Comparison of ENCODE assay signal across 9 cellular contexts in genomic region chr11:113730887-113731726, GRCh38. TPM values are rescaled to one million over a fixed set of nuclear protein-coding genes. Genes with fewer than 3 reads are reported as not detected.
DNase-seq lines count a peak whose midpoint lies in the region; ATAC-seq and TF ChIP-seq lines count a peak whose summit lies in the region.
"Had no signal": no experiment of that assay in that cellular context is flagged by ENCODE, and none has a peak within 500 bp of the region (broad histone marks: within the 10 kb centered on the region; RNA-seq: fewer than 3 reads in every experiment).

No MANE protein-coding gene starts in this region.

- ATAC-seq in PC-3 = peak; percentile 87
- ATAC-seq in activated naive CD4-positive, alpha-beta T cell treated with anti-CD3 and anti-CD28 coated beads, Interleukin-2, amount 50 U/mL, for 72 hours = no peak

- no peaks in the 10 kb centered on the region for H3F3A ChIP-seq in PC-3 (ENCODE audit: low read length, unreplicated experiment)

- H3K36me3 Mint-ChIP-seq in HFFc6 (ENCODE audit: low read depth) = no peaks in the 10 kb centered on the region
- peaks cover 0 to 10% of the 10 kb centered on the region in 2 donors for H3K36me3 Mint-ChIP-seq in activated naive CD4-positive, alpha-beta T cell treated with anti-CD3 and anti-CD28 coated beads, Interleukin-2, amount 50 U/mL, for 72 hours

- H3K9me2 ChIP-seq in PC-3 (replicated peaks; ENCODE audit: low read length) = no peaks in the 10 kb centered on the region

- H2AFZ ChIP-seq in PC-3 (ENCODE audit: low read length) = no peak overlapping the region

- POLR2A ChIA-PET in PC-3 (lab: Charles Lee; ENCODE audit: unreplicated experiment) = interaction anchor here (0.7 kb wide), 1 partner anchor 9 kb away, joined by 8 read pairs; no protein-coding TSS in a partner anchor

- no peaks in the 10 kb centered on the region for H3K9me3 Mint-ChIP-seq in HFFc6
- no peaks in the 10 kb centered on the region for H3K9me3 Mint-ChIP-seq in activated naive CD4-positive, alpha-beta T cell treated with anti-CD3 and anti-CD28 coated beads, Interleukin-2, amount 50 U/mL, for 72 hours

- H3K79me2 ChIP-seq in PC-3 (ENCODE audit: low read length) = no peaks in the 10 kb centered on the region

- H3K4me3 ChIP-seq in BE2C (ENCODE audit: low read depth, low read length) (no peak overlapping the region), PC-3 (ENCODE audit: low read length) (no peak overlapping the region)
- H3K4me3 ChIP-seq: thyroid gland had no signal

- H3K9ac ChIP-seq in PC-3 (ENCODE audit: low read length) = no peak overlapping the region

- no peak overlapping the region for H3K27ac ChIP-seq in PC-3 (ENCODE audit: low read length)
- H3K27ac ChIP-seq: thyroid gland had no signal

- H4K20me1 ChIP-seq in PC-3 (ENCODE audit: low read length) = no peaks in the 10 kb centered on the region

- intact Hi-C loops in PC-3 (cut with micrococcal nuclease) = loop anchor here (1.0 to 5.0 kb wide), 4 partner anchors 66 to 426 kb away; no protein-coding TSS in a partner anchor

- peak; percentile 70 for DNase-seq in BE2C
- DNase-seq in HFFc6 = peak; percentile 39
- DNase-seq in PC-3 = peak; percentile 83
- peak; percentile 52 for DNase-seq in epidermal melanocyte (ENCODE audit: insufficient read length, low spot score)
- peak; percentile 75 for DNase-seq in myocyte (ENCODE audit: low read depth)
- DNase-seq in activated effector memory CD4-positive, alpha-beta T cell treated with anti-CD3 and anti-CD28 coated beads, Interleukin-2, amount 50 U/mL, for 16 hours = no peak
- no peak for DNase-seq in activated naive CD4-positive, alpha-beta T cell treated with anti-CD3 and anti-CD28 coated beads, Interleukin-2, amount 50 U/mL, for 72 hours (ENCODE audit: low spot score in 2 of 2)
- DNase-seq in cerebellar nuclear complex (lab: John Stamatoyannopoulos, UW) = no peak

- H3K4me1 Mint-ChIP-seq in HFFc6 (ENCODE audit: low read depth) = peaks cover 15% of the 10 kb centered on the region

- CTCF ChIA-PET in PC-3 (lab: Charles Lee) = interaction anchor here (0.6 to 1.1 kb wide), 5 partner anchors 37 to 417 kb away, joined by 3 to 5 read pairs (median 4); partner anchors contain the start of gene TTC12

- TSS peak; percentile 19 for BruUV-seq in PC-3 (replicated peaks; lab: Mats Ljungman, UMichigan)

- H3K27me3 Mint-ChIP-seq in HFFc6 (ENCODE audit: insufficient read depth) = no peaks in the 10 kb centered on the region; the same call in 1 of the 2 replicates

- H3K27me3 ChIP-seq in BE2C (no peaks in the 10 kb centered on the region), PC-3 (ENCODE audit: low read length) (no peaks in the 10 kb centered on the region)
- H3K27me3 ChIP-seq: thyroid gland had no signal

- H3K4me1 ChIP-seq in BE2C (peaks cover 15% of the 10 kb centered on the region), PC-3 (ENCODE audit: insufficient read depth, low read length) (peaks cover under 1% of the 10 kb centered on the region; the same call in 1 of the 2 replicates)
- H3K4me1 ChIP-seq: thyroid gland had no signal

- no peak overlapping the region for H3K4me2 ChIP-seq in PC-3 (ENCODE audit: low read length)

- no peaks in the 10 kb centered on the region for H3K9me3 ChIP-seq in BE2C
- H3K9me3 ChIP-seq in PC-3 (ENCODE audit: low read length) = no peaks in the 10 kb centered on the region
- H3K9me3 ChIP-seq: thyroid gland had no signal

- H3K36me3 ChIP-seq in BE2C = peaks cover 17% of the 10 kb centered on the region
- H3K36me3 ChIP-seq in PC-3 (ENCODE audit: low read depth, low read length) = peaks cover 22% of the 10 kb centered on the region; the same call in 1 of the 2 replicates

- H3K27ac Mint-ChIP-seq in HFFc6 = no peak overlapping the region
- H3K27ac Mint-ChIP-seq in activated naive CD4-positive, alpha-beta T cell treated with anti-CD3 and anti-CD28 coated beads, Interleukin-2, amount 50 U/mL, for 72 hours = peak overlapping the region in 1 of 2 donors; percentile 22

- TF ChIP-seq CTCF in BE2C (IDR thresholded peaks at IDR 0.05; ENCODE audit: low read depth, low read length) = peak; percentile 89
- peak; percentile 58; the same call in 1 of the 2 replicates for TF ChIP-seq CTCF in HFFc6 (IDR thresholded peaks at IDR 0.05)
- peak; percentile 93 for TF ChIP-seq CTCF in PC-3 (conservative IDR thresholded peaks at IDR 0.05; ENCODE audit: low read depth, low read length)

- no peak overlapping the region for H3K4me3 Mint-ChIP-seq in HFFc6

RNA-seq across cellular contexts. Expression of gene TMPRSS5, which starts 25.0 kb away (rescaled TPM):
- 1.5 TPM for polyA plus RNA-seq in BE2C (2012; ENCODE audit: insufficient read depth, insufficient read length, low read depth)
- under 1 TPM in 2 of 6 experiments, not detected in 4; 0.08 to 0.24 TPM for total RNA-seq in HFFc6 (2021; fragmentation: NEBNext Ultra II Directional; extraction: Animal tissue kit (Norgen Biotek cat#: 25700))
- total RNA-seq in PC-3 (2014; rRNA removed) (0.07 and 1.4 TPM in 2 replicates), myocyte (0.48 and 0.99 TPM in 2 replicates)
- 2.4 TPM for polyA plus RNA-seq in myocyte (2012)
- total RNA-seq in activated naive CD4-positive, alpha-beta T cell treated with anti-CD3 and anti-CD28 coated beads, Interleukin-2, amount 50 U/mL, for 72 hours = 1 to 10 TPM in 1 of 2 donors, under 1 TPM in 1; 0.89 to 1.2 TPM

RNA-seq across cellular contexts. Expression of gene ZW10, which starts 42.4 kb away (rescaled TPM):
- 12.3 TPM for polyA plus RNA-seq in BE2C (2012; ENCODE audit: insufficient read depth, insufficient read length, low read depth)
- 10 to 100 TPM; 15.8 to 21.2 (median 18.1) TPM for total RNA-seq in HFFc6 (2021; fragmentation: NEBNext Ultra II Directional; extraction: Animal tissue kit (Norgen Biotek cat#: 25700))
- total RNA-seq in PC-3 (2014; rRNA removed) (36.5 and 38.4 TPM in 2 replicates), myocyte (12.5 and 17.2 TPM in 2 replicates)
- 6.7 TPM for polyA plus RNA-seq in myocyte (2012)
- 10 to 100 TPM; 16.5 to 18.5 TPM for total RNA-seq in activated naive CD4-positive, alpha-beta T cell treated with anti-CD3 and anti-CD28 coated beads, Interleukin-2, amount 50 U/mL, for 72 hours

RNA-seq across cellular contexts. Expression of gene CLDN25, which starts 48.5 kb away (rescaled TPM):
- not detected for polyA plus RNA-seq in BE2C (2012; ENCODE audit: insufficient read depth, insufficient read length, low read depth)
- total RNA-seq in HFFc6 (2021; fragmentation: NEBNext Ultra II Directional; extraction: Animal tissue kit (Norgen Biotek cat#: 25700)) = not detected
- not detected in 2 replicates for total RNA-seq in PC-3 (2014; rRNA removed)
- not detected in 2 replicates for total RNA-seq in myocyte
- not detected for polyA plus RNA-seq in myocyte (2012)
- total RNA-seq in activated naive CD4-positive, alpha-beta T cell treated with anti-CD3 and anti-CD28 coated beads, Interleukin-2, amount 50 U/mL, for 72 hours = not detected
- total RNA-seq: thyroid gland had no signal

Comparison
In these comparisons a context has a peak if more than half of its experiments do, and no peak if none do; other contexts are left out.
1. DNase-seq: peak in BE2C (single experiment), HFFc6 (single experiment), PC-3 (single experiment), epidermal melanocyte (single experiment) and myocyte (single experiment); none in activated effector memory CD4-positive, alpha-beta T cell treated with anti-CD3 and anti-CD28 coated beads, Interleukin-2, amount 50 U/mL, for 16 hours (single experiment), activated naive CD4-positive, alpha-beta T cell treated with anti-CD3 and anti-CD28 coated beads, Interleukin-2, amount 50 U/mL, for 72 hours (0 of 2) and cerebellar nuclear complex (0 of 2).
2. Peak in every context shown above with its lines, with median percentiles within 50 percentile points of each other: CTCF ChIP-seq.